In the genomic region with DNA sequence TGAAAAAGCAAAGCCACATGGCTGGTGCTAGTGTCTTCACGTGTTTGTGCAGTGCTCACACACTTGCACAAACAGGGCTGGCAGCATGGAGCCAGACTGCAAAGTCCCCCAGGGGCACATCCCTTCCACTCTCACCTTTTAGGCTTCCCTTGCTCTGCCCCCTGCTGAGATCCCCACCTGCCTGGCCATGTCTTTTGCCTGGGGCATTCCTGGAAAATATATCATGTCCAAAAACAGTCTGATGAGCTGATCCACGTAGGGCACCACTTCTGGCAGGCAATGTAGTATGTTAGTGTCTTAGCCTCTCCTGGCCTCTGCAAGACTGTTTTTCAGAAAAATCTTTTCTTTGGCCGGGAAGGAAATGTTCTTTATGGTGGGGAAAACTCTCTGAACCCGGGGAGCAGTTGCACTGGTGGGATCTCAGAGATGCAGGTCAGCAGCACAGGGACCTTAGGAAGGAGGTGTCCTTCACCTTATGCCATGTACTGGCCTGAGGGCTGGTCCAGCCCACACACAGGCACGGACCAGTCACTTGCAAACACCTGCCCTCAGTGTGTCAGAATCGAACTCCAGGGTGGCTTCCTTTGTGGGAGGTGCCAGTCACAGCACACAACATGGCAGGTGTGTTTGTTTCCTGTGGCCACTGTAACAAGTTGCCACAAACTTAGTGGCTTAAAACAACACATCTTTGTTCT, we compare ENCODE assay signal across 1 cellular context.
TF ChIP-seq lines count a peak whose summit lies in the region.

No MANE protein-coding gene starts in this region.

TF ChIP-seq in H1, 55 proteins besides CTCF, POLR2A, EP300 and RAD21 (continued from another document):
- TF ChIP-seq NRF1 (IDR thresholded peaks at IDR 0.05; ENCODE audit: low read depth, low read length) (no peak), BACH1 (IDR thresholded peaks at IDR 0.05; ENCODE audit: low read length) (no peak)
- TF ChIP-seq, protein P1, sequence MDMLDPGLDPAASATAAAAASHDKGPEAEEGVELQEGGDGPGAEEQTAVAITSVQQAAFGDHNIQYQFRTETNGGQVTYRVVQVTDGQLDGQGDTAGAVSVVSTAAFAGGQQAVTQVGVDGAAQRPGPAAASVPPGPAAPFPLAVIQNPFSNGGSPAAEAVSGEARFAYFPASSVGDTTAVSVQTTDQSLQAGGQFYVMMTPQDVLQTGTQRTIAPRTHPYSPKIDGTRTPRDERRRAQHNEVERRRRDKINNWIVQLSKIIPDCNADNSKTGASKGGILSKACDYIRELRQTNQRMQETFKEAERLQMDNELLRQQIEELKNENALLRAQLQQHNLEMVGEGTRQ (IDR thresholded peaks at IDR 0.05; ENCODE audit: low read length) = no peak
